In genomic region chr2:3461781-3462492, GRCh38 we compare ENCODE assay signal across 1 cellular context.
TF ChIP-seq lines count a peak whose summit lies in the region.

No MANE protein-coding gene starts in this region.

TF ChIP-seq in GM23338, 12 proteins besides CTCF, POLR2A, EP300 and RAD21:
- TF ChIP-seq ZNF462 (CRISPR knock-in tag; IDR thresholded peaks at IDR 0.05) (no peak), REST (IDR thresholded peaks at IDR 0.05; ENCODE audit: unreplicated experiment) (no peak), CREB1 (CRISPR knock-in tag; IDR thresholded peaks at IDR 0.05; ENCODE audit: low read depth) (no peak), NANOG (IDR thresholded peaks at IDR 0.05; ENCODE audit: borderline replicate concordance) (no peak), ZNF331 (CRISPR knock-in tag; IDR thresholded peaks at IDR 0.05; ENCODE audit: low read depth) (no peak), EZH2phosphoT487 (IDR thresholded peaks at IDR 0.05; ENCODE audit: unreplicated experiment) (no peak), STAT1 (IDR thresholded peaks at IDR 0.05; ENCODE audit: unreplicated experiment) (no peak), JUNB (IDR thresholded peaks at IDR 0.05; ENCODE audit: unreplicated experiment) (no peak), ZNF114 (CRISPR knock-in tag; IDR thresholded peaks at IDR 0.05) (no peak), ETS1 (IDR thresholded peaks at IDR 0.05) (no peak), EZH2 (IDR thresholded peaks at IDR 0.05; ENCODE audit: low read depth, unreplicated experiment) (no peak), POLR2AphosphoS5 (IDR thresholded peaks at IDR 0.05; ENCODE audit: low read depth) (no peak)
